In genomic region chr6:95784869-95785268, GRCh38 we compare ENCODE assay signal across 25 cellular contexts.
A peak's percentile ranks its signal among the peaks of the same experiment; 100 is the strongest.
DNase-seq lines count a peak whose midpoint lies in the region; ATAC-seq and TF ChIP-seq lines count a peak whose summit lies in the region.
"Had no signal": no experiment of that assay in that cellular context is flagged by ENCODE, and none has a peak within 500 bp of the region (broad histone marks: within the 10 kb centered on the region; RNA-seq: fewer than 3 reads in every experiment).

No MANE protein-coding gene starts in this region.

- H3K27ac ChIP-seq in KMS-11: peak overlapping the region; percentile 93
- H3K27ac ChIP-seq: esophagus squamous epithelium, GM23248, transverse colon had no signal

- no peaks in the 10 kb centered on the region for H3K27me3 ChIP-seq in KMS-11 (ENCODE audit: insufficient read depth, low read depth)
- H3K27me3 ChIP-seq: esophagus squamous epithelium, transverse colon had no signal

- H3K79me2 ChIP-seq in KMS-11 (ENCODE audit: insufficient read depth, low read depth): no peaks in the 10 kb centered on the region

- DNase-seq in NCI-H187 treated with DMSO at 0.1 percent for 48 hours (lab: John Stamatoyannopoulos, UW) (no peak), T-helper 1 cell (no peak)
- no peak for DNase-seq in effector CD4-positive, alpha-beta T cell
- no peak for DNase-seq in stimulated activated CD4-positive, alpha-beta T cell treated with anti-CD3 and anti-CD28 coated beads, Interleukin-4, amount 100 ng/mL, for 1 hour
- DNase-seq: activated CD4-positive, alpha-beta T cell treated with anti-CD3 and anti-CD28 coated beads, Interleukin-2, amount 50 U/mL, for 48 hours; activated naive CD4-positive, alpha-beta T cell treated with anti-CD3 and anti-CD28 coated beads, Interleukin-2, amount 10 ng/mL, durations not matched to agents 7 days and 5 days; activated T-cell treated with anti-CD3 and anti-CD28 coated beads for 4 hours; anterior cingulate cortex; CD4-positive, alpha-beta T cell; central memory CD4-positive, alpha-beta T cell; DMS53; effector memory CD4-positive, alpha-beta T cell; esophagus squamous epithelium; GM23248; left colon; natural killer cell; NCI-H2227 treated with DMSO at 0.1 percent for 48 hours; NCI-H774; stimulated activated CD4-positive, alpha-beta T cell treated with anti-CD3 and anti-CD28 coated beads, Interleukin-2, amount 100 ng/mL, for 24 hours; transverse colon had no signal

- peaks cover 56% of the 10 kb centered on the region for H3K4me1 ChIP-seq in KMS-11 (ENCODE audit: low read depth, poor library complexity, severe bottlenecking)
- H3K4me1 ChIP-seq: esophagus squamous epithelium, transverse colon had no signal

- ATAC-seq in GM18867 (IDR thresholded peaks at IDR 0.05; ENCODE audit: unreplicated experiment) (peak; percentile 85), GM21717 (IDR thresholded peaks at IDR 0.05; ENCODE audit: unreplicated experiment) (peak; percentile 74), HG03039 (IDR thresholded peaks at IDR 0.05; ENCODE audit: unreplicated experiment) (peak; percentile 83)
- ATAC-seq: HepG2, left colon, natural killer cell had no signal

- no peaks in the 10 kb centered on the region for H3K36me3 ChIP-seq in KMS-11 (ENCODE audit: insufficient read depth)
- H3K36me3 ChIP-seq: esophagus squamous epithelium, transverse colon had no signal

- H3K4me2 ChIP-seq in KMS-11: peak overlapping the region; percentile 86

- no peak overlapping the region for H3K4me3 ChIP-seq in KMS-11 (IDR thresholded peaks at IDR 0.05; ENCODE audit: insufficient read depth, low read depth, low read length)
- H3K4me3 ChIP-seq: esophagus squamous epithelium, GM23248, transverse colon had no signal

- no peaks in the 10 kb centered on the region for H4K20me1 ChIP-seq in KMS-11 (ENCODE audit: insufficient read depth)

- peak overlapping the region; percentile 49 for H3K9ac ChIP-seq in KMS-11
- H3K9ac ChIP-seq: GM23248 had no signal

- H2AFZ ChIP-seq in KMS-11 (ENCODE audit: low read depth): no peak overlapping the region; the same call in 1 of the 2 replicates
- H2AFZ ChIP-seq: GM23248 had no signal

- no peak for TF ChIP-seq CTCF in KMS-11 (conservative IDR thresholded peaks at IDR 0.05; ENCODE audit: low read depth, low read length)
